In the genomic region with DNA sequence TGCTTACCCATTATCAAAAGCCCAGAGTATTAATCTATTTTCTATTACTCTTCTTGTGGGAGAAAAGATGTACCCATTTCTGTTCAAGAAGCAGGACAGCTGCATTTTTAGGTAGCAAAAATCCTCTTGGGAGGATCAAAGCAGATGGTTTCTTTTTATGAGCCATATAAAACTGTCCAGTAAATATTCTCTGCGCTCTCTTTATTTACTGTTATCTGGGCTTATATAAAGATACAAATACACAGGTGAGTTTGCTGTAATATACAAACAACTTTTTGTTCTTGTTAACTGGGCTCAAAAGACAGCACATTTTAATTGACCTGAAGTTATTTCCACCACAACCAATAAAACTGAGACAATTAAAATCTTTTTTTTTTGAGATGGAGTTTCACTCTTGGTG, we compare ENCODE assay signal across 18 cellular contexts.
"Had no signal": no experiment of that assay in that cellular context is flagged by ENCODE, and none has a peak within 500 bp of the region (broad histone marks: within the 10 kb centered on the region; RNA-seq: fewer than 3 reads in every experiment).

No MANE protein-coding gene starts in this region.

- H3K9me3 ChIP-seq: right atrium auricular region, transverse colon, vagina had no signal

- ATAC-seq: activated CD8-positive, alpha-beta T cell treated with anti-CD3 and anti-CD28 coated beads for 36 hours; activated T-cell treated with anti-CD3 and anti-CD28 coated beads, Interleukin-2, amount 50 U/mL, for 72 hours; stimulated activated naive CD8-positive, alpha-beta T cell treated with anti-CD3 and anti-CD28 coated beads, Interleukin-15, Interleukin-2, amounts not matched to agents 100 U/mL and 50 U/mL, for 24 hours had no signal

- H3K4me3 ChIP-seq: hepatocyte, right atrium auricular region, skin epidermis, transverse colon, vagina had no signal

- H3K27me3 ChIP-seq: hepatocyte, right atrium auricular region, transverse colon, vagina had no signal

- H3K4me3 Mint-ChIP-seq: activated B cell treated with CpG ODN at 0.5 μM for 24 hours; activated CD8-positive, alpha-beta T cell treated with anti-CD3 and anti-CD28 coated beads for 36 hours had no signal

- H3K36me3 ChIP-seq: right atrium auricular region, transverse colon had no signal

- H3K27ac ChIP-seq: hepatocyte, skin epidermis, transverse colon, vagina had no signal

- H3K27me3 Mint-ChIP-seq: activated B cell treated with CpG ODN at 0.5 μM for 24 hours; activated CD8-positive, alpha-beta T cell treated with anti-CD3 and anti-CD28 coated beads for 36 hours; activated naive CD8-positive, alpha-beta T cell treated with anti-CD3 and anti-CD28 coated beads, Interleukin-2, amount 10 ng/mL, durations not matched to agents 7 days and 5 days; naive B cell had no signal

- DNase-seq: activated B cell treated with CpG ODN at 0.5 μM for 24 hours; activated CD4-positive, alpha-beta T cell treated with anti-CD3 and anti-CD28 coated beads for 48 hours; activated CD8-positive, alpha-beta T cell treated with anti-CD3 and anti-CD28 coated beads for 36 hours; activated gamma-delta T cell treated with Interleukin-2 at 50 U/mL for 16 hours; activated naive CD8-positive, alpha-beta T cell treated with anti-CD3 and anti-CD28 coated beads, Interleukin-2, amount 10 ng/mL, durations not matched to agents 7 days and 5 days; activated T-cell treated with anti-CD3 and anti-CD28 coated beads, Interleukin-2, amount 50 U/mL, for 72 hours; cerebellar nuclear complex; effector memory CD4-positive, alpha-beta T cell; islet precursor cell; naive B cell; stimulated activated CD4-positive, alpha-beta T cell treated with anti-CD3 and anti-CD28 coated beads, Interleukin-15, amount 100 ng/mL, for 24 hours; stimulated activated CD4-positive, alpha-beta T cell treated with anti-CD3 and anti-CD28 coated beads, Interleukin-4, amount 100 ng/mL, for 24 hours; stimulated activated naive CD8-positive, alpha-beta T cell treated with anti-CD3 and anti-CD28 coated beads, Interleukin-15, Interleukin-2, amounts not matched to agents 100 U/mL and 50 U/mL, for 24 hours; transverse colon had no signal

- H3K27ac Mint-ChIP-seq: activated B cell treated with CpG ODN at 0.5 μM for 24 hours had no signal

- H3K36me3 Mint-ChIP-seq: naive B cell had no signal

- H3K9me3 Mint-ChIP-seq: activated B cell treated with CpG ODN at 0.5 μM for 24 hours; activated CD8-positive, alpha-beta T cell treated with anti-CD3 and anti-CD28 coated beads for 36 hours; activated naive CD8-positive, alpha-beta T cell treated with anti-CD3 and anti-CD28 coated beads, Interleukin-2, amount 10 ng/mL, durations not matched to agents 7 days and 5 days; activated T-cell treated with anti-CD3 and anti-CD28 coated beads, Interleukin-2, amount 50 U/mL, for 72 hours; naive B cell had no signal
